21 cellular contexts compared by ENCODE assay signal in genomic region chr15:96564546-96564945, GRCh38.
"Had no signal": no experiment of that assay in that cellular context is flagged by ENCODE, and none has a peak within 500 bp of the region (broad histone marks: within the 10 kb centered on the region; RNA-seq: fewer than 3 reads in every experiment).

No MANE protein-coding gene starts in this region.

- H2AFZ ChIP-seq: neural progenitor cell had no signal

- H3K9me3 ChIP-seq: prostate gland, testis had no signal

- DNase-seq: activated CD4-positive, alpha-beta T cell treated with anti-CD3 and anti-CD28 coated beads for 1 hour; activated CD4-positive, alpha-beta T cell treated with anti-CD3 and anti-CD28 coated beads, Interleukin-2, amount 50 U/mL, for 1 hour; activated CD8-positive, alpha-beta T cell treated with anti-CD3 and anti-CD28 coated beads, Interleukin-2, amount 10 ng/mL, durations not matched to agents 7 days and 5 days; activated gamma-delta T cell; activated naive CD4-positive, alpha-beta T cell treated with anti-CD3 and anti-CD28 coated beads, Interleukin-2, amount 50 U/mL, for 16 hours; activated naive CD8-positive, alpha-beta T cell treated with anti-CD3 and anti-CD28 coated beads, Interleukin-2, amount 50 U/mL, for 24 hours; dermis blood vessel endothelial cell; effector CD8-positive, alpha-beta T cell; glutamatergic neuron; hypothalamus; left colon; mesenchymal stem cell; naive thymus-derived CD8-positive, alpha-beta T cell; spleen; stimulated activated CD4-positive, alpha-beta T cell treated with anti-CD3 and anti-CD28 coated beads, Interleukin-4, amount 100 ng/mL, for 1 hour; stimulated activated naive CD4-positive, alpha-beta T cell; testis; trophoblast cell; uterus had no signal

- H3K36me3 ChIP-seq: neural progenitor cell, prostate gland, spleen, uterus had no signal

- H3K4me1 ChIP-seq: neural progenitor cell, prostate gland, spleen, testis, uterus had no signal

- H3K27me3 ChIP-seq: neural progenitor cell, spleen, testis, uterus had no signal

- H3K27ac ChIP-seq: neural progenitor cell, prostate gland, spleen, testis, uterus had no signal

- H3K4me3 ChIP-seq: neural progenitor cell, prostate gland, spleen, testis, uterus had no signal

- H3K4me2 ChIP-seq: neural progenitor cell had no signal
